Comparison of ENCODE assay signal across 15 cellular contexts in the genomic region with DNA sequence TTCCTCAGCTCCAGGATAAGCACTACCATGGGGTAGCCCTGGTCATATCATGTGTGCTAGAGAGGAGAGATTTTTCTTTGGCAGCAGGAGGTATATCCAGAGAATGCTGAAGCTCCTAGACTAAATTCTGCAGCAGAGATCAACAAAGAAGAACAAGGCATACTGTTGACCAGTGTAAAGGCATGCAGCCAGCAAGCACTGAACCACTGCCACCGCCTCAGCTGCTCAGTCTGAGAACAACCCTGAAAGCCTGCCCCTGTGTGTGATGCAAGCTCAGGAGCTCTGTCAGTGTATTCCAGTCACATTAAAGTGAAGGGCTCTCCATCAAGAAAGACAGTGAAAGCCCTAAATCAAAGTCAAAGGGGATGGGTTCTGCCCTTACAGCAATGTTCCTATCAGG.
DNase-seq lines count a peak whose midpoint lies in the region; ATAC-seq and TF ChIP-seq lines count a peak whose summit lies in the region.
"Had no signal": no experiment of that assay in that cellular context is flagged by ENCODE, and none has a peak within 500 bp of the region (broad histone marks: within the 10 kb centered on the region; RNA-seq: fewer than 3 reads in every experiment).

No MANE protein-coding gene starts in this region.

- no peaks in the 10 kb centered on the region for H3K4me1 ChIP-seq in lower lobe of right lung
- H3K4me1 ChIP-seq: BE2C had no signal

- no peaks in the 10 kb centered on the region for H3K9me3 ChIP-seq in lower lobe of right lung
- H3K9me3 ChIP-seq: BE2C, MG63 had no signal

- no peaks in the 10 kb centered on the region for H3K36me3 ChIP-seq in lower lobe of right lung
- H3K36me3 ChIP-seq in H7 (replicated peaks; ENCODE audit: control insufficient read depth, insufficient read depth, low read length), result no peaks in the 10 kb centered on the region
- H3K36me3 ChIP-seq: BE2C, MG63 had no signal

- TF ChIP-seq CTCF in VCaP (conservative IDR thresholded peaks at IDR 0.05) (no peak), lower lobe of right lung (IDR thresholded peaks at IDR 0.05) (no peak)

- H3K27me3 ChIP-seq in lower lobe of right lung (ENCODE audit: low read depth) (no peaks in the 10 kb centered on the region), H7 (ENCODE audit: control insufficient read depth, insufficient read depth, low read length) (no peaks in the 10 kb centered on the region)
- H3K27me3 ChIP-seq: BE2C, MG63 had no signal

- peak; percentile 40 for DNase-seq in fibroblast of peridontal ligament (ENCODE audit: extremely low read depth)
- DNase-seq in lower lobe of right lung, result peak; percentile 47
- DNase-seq in superior temporal gyrus (ENCODE audit: extremely low spot score), result peak; percentile 75
- no peak for DNase-seq in Kasumi-1 (lab: John Stamatoyannopoulos, UW)
- no peak for DNase-seq in NCI-H1694 treated with DMSO at 0.1 percent for 48 hours (lab: John Stamatoyannopoulos, UW)
- no peak for DNase-seq in H7
- DNase-seq: activated CD8-positive, alpha-beta T cell treated with anti-CD3 and anti-CD28 coated beads for 36 hours; BE2C; effector CD8-positive, alpha-beta T cell; foreskin melanocyte; MG63; stimulated activated CD4-positive, alpha-beta T cell treated with anti-CD3 and anti-CD28 coated beads, Interleukin-2, amount 100 ng/mL, for 24 hours had no signal

- intact Hi-C loops in lower lobe of right lung (cut with DNase I), result no loop called here

- ATAC-seq in lower lobe of right lung, result peak; percentile 51 to 61
- ATAC-seq in HG03108 (IDR thresholded peaks at IDR 0.05; ENCODE audit: unreplicated experiment), result no peak
- ATAC-seq: activated CD8-positive, alpha-beta T cell treated with anti-CD3 and anti-CD28 coated beads for 36 hours; Panc1 had no signal

- H3K4me3 ChIP-seq in lower lobe of right lung, result no peak overlapping the region
- H3K4me3 ChIP-seq in H7 (ENCODE audit: insufficient read depth, low read depth, low read length), result no peak overlapping the region
- H3K4me3 ChIP-seq: MG63 had no signal

- peak overlapping the region; percentile 51 for H3K27ac ChIP-seq in VCaP
- H3K27ac ChIP-seq in lower lobe of right lung, result no peak overlapping the region

Comparison
In these comparisons a context has a peak if more than half of its experiments do, and no peak if none do; other contexts are left out.
1. DNase-seq: peak in fibroblast of peridontal ligament (single experiment), lower lobe of right lung (single experiment) and superior temporal gyrus (single experiment); none in Kasumi-1 (0 of 2), NCI-H1694 treated with DMSO at 0.1 percent for 48 hours (single experiment) and H7 (single experiment).